In genomic region chr14:105315941-105316562, GRCh38 we compare ENCODE assay signal across 8 cellular contexts. TPM values are rescaled to one million over a fixed set of nuclear protein-coding genes. Genes with fewer than 3 reads are reported as not detected.
DNase-seq lines count a peak whose midpoint lies in the region; ATAC-seq and TF ChIP-seq lines count a peak whose summit lies in the region.

No MANE protein-coding gene starts in this region.

- H3K4me1 Mint-ChIP-seq in CD4-positive, CD25-positive, alpha-beta regulatory T cell: peaks cover 0 to 35% (median 13%) of the 10 kb centered on the region in 4 donors
- H3K4me1 Mint-ChIP-seq in nephron: peaks cover 28% of the 10 kb centered on the region

- H3K4me1 ChIP-seq in CD4-positive, CD25-positive, alpha-beta regulatory T cell (ENCODE audit: control insufficient read depth, insufficient read depth, low read length, poor library complexity, severe bottlenecking): peaks cover 23% of the 10 kb centered on the region
- H3K4me1 ChIP-seq in foreskin keratinocyte: no peaks in the 10 kb centered on the region

- DNase-seq in CD4-positive, CD25-positive, alpha-beta regulatory T cell: no peak
- DNase-seq in MG63: peak; percentile 21
- DNase-seq in OCI-M1 (lab: John Stamatoyannopoulos, UW): no peak
- DNase-seq in foreskin keratinocyte: no peak

- H3K36me3 Mint-ChIP-seq in CD4-positive, CD25-positive, alpha-beta regulatory T cell: peaks cover 1% of the 10 kb centered on the region
- H3K36me3 Mint-ChIP-seq in nephron (ENCODE audit: low read depth): peaks cover 6% of the 10 kb centered on the region

- H3K27me3 Mint-ChIP-seq in CD4-positive, CD25-positive, alpha-beta regulatory T cell: no peaks in the 10 kb centered on the region
- no peaks in the 10 kb centered on the region for H3K27me3 Mint-ChIP-seq in nephron (ENCODE audit: low read depth)

- H3K27ac Mint-ChIP-seq in CD4-positive, CD25-positive, alpha-beta regulatory T cell: peak overlapping the region in 2 of 3 donors; percentile 44 to 91
- peak overlapping the region; percentile 41 to 69 (median 47) for H3K27ac Mint-ChIP-seq in nephron

- H3K4me3 ChIP-seq in CD4-positive, CD25-positive, alpha-beta regulatory T cell (ENCODE audit: low read depth, low read length): peak overlapping the region; percentile 55
- peak overlapping the region; percentile 52 for H3K4me3 ChIP-seq in MG63

- no peak overlapping the region for H3K27ac ChIP-seq in CD4-positive, CD25-positive, alpha-beta regulatory T cell (ENCODE audit: insufficient read depth, low read length, poor library complexity, severe bottlenecking)
- H3K27ac ChIP-seq in cingulate gyrus (ENCODE audit: low read depth, low read length) (peak overlapping the region; percentile 47), foreskin keratinocyte (no peak overlapping the region)

- peak overlapping the region; percentile 86 to 97 (median 94) for H3K4me3 Mint-ChIP-seq in CD4-positive, CD25-positive, alpha-beta regulatory T cell
- H3K4me3 Mint-ChIP-seq in nephron: peak overlapping the region; percentile 86 to 89 (median 88)

- H3K9me3 ChIP-seq in CD4-positive, CD25-positive, alpha-beta regulatory T cell (ENCODE audit: control insufficient read depth in 2 of 2, low read length in 2 of 2): no peaks in the 10 kb centered on the region
- no peaks in the 10 kb centered on the region for H3K9me3 ChIP-seq in MG63

- H3K36me3 ChIP-seq in CD4-positive, CD25-positive, alpha-beta regulatory T cell (ENCODE audit: control insufficient read depth, insufficient read depth, low read length): no peaks in the 10 kb centered on the region
- no peaks in the 10 kb centered on the region for H3K36me3 ChIP-seq in MG63

- no peak for ATAC-seq in CD4-positive, CD25-positive, alpha-beta regulatory T cell (ENCODE audit: low read depth in 2 of 2)
- ATAC-seq in GM18870 (IDR thresholded peaks at IDR 0.05; ENCODE audit: unreplicated experiment) (no peak), GM21367 (IDR thresholded peaks at IDR 0.05; ENCODE audit: unreplicated experiment) (no peak), foreskin keratinocyte (no peak)

- no peaks in the 10 kb centered on the region for H3K9me3 Mint-ChIP-seq in CD4-positive, CD25-positive, alpha-beta regulatory T cell
- no peaks in the 10 kb centered on the region for H3K9me3 Mint-ChIP-seq in nephron

- H3K27me3 ChIP-seq in CD4-positive, CD25-positive, alpha-beta regulatory T cell (ENCODE audit: control insufficient read depth, insufficient read depth, low read length): no peaks in the 10 kb centered on the region
- H3K27me3 ChIP-seq in MG63 (no peaks in the 10 kb centered on the region), foreskin keratinocyte (no peaks in the 10 kb centered on the region)

- TF ChIP-seq CTCF in nephron (IDR thresholded peaks at IDR 0.05; ENCODE audit: unreplicated experiment in 3 of 3): no peak
- TF ChIP-seq CTCF in foreskin keratinocyte (conservative IDR thresholded peaks at IDR 0.05): no peak

RNA-seq across cellular contexts. Expression of gene PACS2, which starts 1.5 kb away (rescaled TPM):
- total RNA-seq in CD4-positive, CD25-positive, alpha-beta regulatory T cell: 64.0 TPM
- 1 to 10 TPM in 2 of 4 donors, under 1 TPM in 2; 0.72 to 3.4 (median 1.5) TPM for polyA plus RNA-seq in CD4-positive, CD25-positive, alpha-beta regulatory T cell
- total RNA-seq in MG63 (2014; rRNA removed; shearing (Covaris generic); ENCODE audit: low replicate concordance): 18.6 and 23.1 TPM in 2 replicates
- total RNA-seq in foreskin keratinocyte: 29.5 and 29.7 TPM in 2 replicates
- 21.3 and 24.3 TPM in 2 replicates for polyA plus RNA-seq in foreskin keratinocyte

RNA-seq across cellular contexts. Expression of gene BRF1, which starts 15.3 kb away (rescaled TPM):
- total RNA-seq in CD4-positive, CD25-positive, alpha-beta regulatory T cell: 58.9 TPM
- 1 to 10 TPM; 5.6 to 8.7 (median 7.5) TPM for polyA plus RNA-seq in CD4-positive, CD25-positive, alpha-beta regulatory T cell
- total RNA-seq in MG63 (2014; rRNA removed; shearing (Covaris generic); ENCODE audit: low replicate concordance): 21.0 and 25.0 TPM in 2 replicates
- 17.5 and 18.5 TPM in 2 replicates for total RNA-seq in foreskin keratinocyte
- polyA plus RNA-seq in foreskin keratinocyte: 13.8 and 15.3 TPM in 2 replicates
